ENCODE assay signal across 22 cellular contexts in genomic region chr9:109735796-109736195, GRCh38. TPM values are rescaled to one million over a fixed set of nuclear protein-coding genes. Genes with fewer than 3 reads are reported as not detected.
"Had no signal": no experiment of that assay in that cellular context is flagged by ENCODE, and none has a peak within 500 bp of the region (broad histone marks: within the 10 kb centered on the region; RNA-seq: fewer than 3 reads in every experiment).

No MANE protein-coding gene starts in this region.

- H3K4me2 ChIP-seq: SK-N-SH had no signal

- ATAC-seq: activated CD4-positive, alpha-beta T cell treated with anti-CD3 and anti-CD28 coated beads for 36 hours; activated T-helper 17 cell treated with anti-CD3 and anti-CD28 coated beads, Interleukin-2, amount 50 U/mL, for 72 hours; PC-3 had no signal

- H3K36me3 ChIP-seq: WERI-Rb-1 had no signal

- H3K9me3 ChIP-seq: SK-N-SH had no signal

- H3K27ac ChIP-seq: WERI-Rb-1 had no signal

- H3K9ac ChIP-seq: SK-N-SH had no signal

- DNase-seq: activated CD4-positive, alpha-beta memory T cell treated with anti-CD3 and anti-CD28 coated beads, Interleukin-2, amount 10 ng/mL, durations not matched to agents 7 days and 5 days; activated CD4-positive, alpha-beta T cell treated with anti-CD3 and anti-CD28 coated beads for 36 hours; activated CD4-positive, alpha-beta T cell treated with anti-CD3 and anti-CD28 coated beads, Interleukin-2, amount 50 U/mL, for 1 hour; activated gamma-delta T cell; activated naive CD4-positive, alpha-beta T cell treated with anti-CD3 and anti-CD28 coated beads for 36 hours; activated T-cell treated with anti-CD3 and anti-CD28 coated beads for 4 hours; activated T-cell treated with anti-CD3 and anti-CD28 coated beads, Interleukin-2, amount 50 U/mL, for 48 hours; IMR-90; Kasumi-1; KBM-7; NCI-H1105 treated with DMSO at 0.1 percent for 48 hours; NCI-H1436 treated with DMSO at 0.1 percent for 48 hours; NCI-H187; NCI-H2081; NCI-H510A treated with DMSO at 0.1 percent for 48 hours; PC-3; SK-N-SH; T-helper 1 cell; WERI-Rb-1 had no signal

RNA-seq across cellular contexts. Expression of gene PALM2AKAP2, which starts 44.2 kb away (rescaled TPM):
- total RNA-seq: activated CD4-positive, alpha-beta memory T cell treated with anti-CD3 and anti-CD28 coated beads, Interleukin-2, amount 10 ng/mL, durations not matched to agents 7 days and 5 days; activated CD8-positive, alpha-beta memory T cell treated with anti-CD3 and anti-CD28 coated beads for 36 hours; T-helper 2 cell treated with Interferon-gamma antibody and Interleukin-4, amounts not matched to agents 100 ng/mL and 5 ng/mL, for 36 hours had no signal
